Comparison of ENCODE assay signal across 8 cellular contexts in the genomic region with DNA sequence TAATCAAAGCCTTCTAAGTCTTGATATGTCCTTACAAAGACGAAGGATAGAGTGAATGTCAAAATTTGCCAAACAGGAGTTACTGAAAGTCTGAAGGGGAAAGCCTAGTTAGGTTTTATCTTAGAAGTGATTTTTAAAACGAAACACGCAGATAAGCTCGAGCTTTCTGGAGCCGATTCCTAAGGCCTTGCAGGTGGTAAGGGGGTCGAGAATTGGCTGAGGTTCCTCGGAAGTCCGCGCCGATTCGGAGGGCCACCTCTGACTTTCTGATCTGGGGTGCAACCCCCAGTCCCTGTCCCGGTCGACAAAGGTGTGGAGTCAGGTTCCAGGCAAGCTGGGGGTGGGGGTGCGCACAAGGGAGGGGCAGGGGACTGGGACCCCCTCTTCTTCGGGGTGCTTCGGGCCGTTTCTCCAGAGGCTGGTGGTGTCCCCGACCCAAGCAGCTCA. TPM values are rescaled to one million over a fixed set of nuclear protein-coding genes. Genes with fewer than 3 reads are reported as not detected.
DNase-seq lines count a peak whose midpoint lies in the region; ATAC-seq and TF ChIP-seq lines count a peak whose summit lies in the region.

No MANE protein-coding gene starts in this region.

- H3K9me3 Mint-ChIP-seq in naive B cell: no peaks in the 10 kb centered on the region

- peaks cover 30% of the 10 kb centered on the region for H4K20me1 ChIP-seq in OCI-LY3 (ENCODE audit: insufficient read depth, low read length)

- peak overlapping the region; percentile 40 for H2AFZ ChIP-seq in OCI-LY3 (ENCODE audit: low read depth, low read length)

- peak overlapping the region; percentile 90 for H3K4me2 ChIP-seq in OCI-LY3 (ENCODE audit: low read length)

- H3K9me3 ChIP-seq in OCI-LY3 (ENCODE audit: insufficient read depth, low read length) (no peaks in the 10 kb centered on the region), colonic mucosa (no peaks in the 10 kb centered on the region)

- peaks cover 39 to 41% (median 41%) of the 10 kb centered on the region in 3 donors for H3K4me1 Mint-ChIP-seq in naive B cell

- peak; percentile 0 for ATAC-seq in GM21390 (IDR thresholded peaks at IDR 0.05; ENCODE audit: unreplicated experiment)
- ATAC-seq in naive B cell (ENCODE audit: low read depth in 2 of 2): peak; percentile 2 to 4

- peaks cover 25% of the 10 kb centered on the region for H3K4me1 ChIP-seq in OCI-LY3 (ENCODE audit: low read length)
- H3K4me1 ChIP-seq in colonic mucosa: peaks cover 19% of the 10 kb centered on the region

- H3K79me2 ChIP-seq in OCI-LY3 (ENCODE audit: low read length): peaks cover 55% of the 10 kb centered on the region

- intact Hi-C loops in colonic mucosa (cut with DNase I): no loop called here

- peak overlapping the region; percentile 40 to 93 (median 89) for H3K27ac Mint-ChIP-seq in naive B cell

- DNase-seq in colonic mucosa (peak; percentile 52), naive B cell (no peak), Kasumi-1 (lab: John Stamatoyannopoulos, UW) (no peak), GM13976 (ENCODE audit: low spot score) (no peak), 8988T (no peak)

- TF ChIP-seq CTCF in C4-2B (conservative IDR thresholded peaks at IDR 0.05) (no peak), OCI-LY3 (IDR thresholded peaks at IDR 0.05; ENCODE audit: low read depth, low read length) (no peak), colonic mucosa (IDR thresholded peaks at IDR 0.05) (no peak), GM13976 (IDR thresholded peaks at IDR 0.05; ENCODE audit: borderline replicate concordance, control extremely low read depth, extremely low read depth, insufficient read depth, missing control alignments) (no peak)

- H3K27ac ChIP-seq in C4-2B (peak overlapping the region; percentile 92), OCI-LY3 (ENCODE audit: low read length) (peak overlapping the region; percentile 66), colonic mucosa (peak overlapping the region; percentile 98)

- H3K36me3 Mint-ChIP-seq in naive B cell: no peaks in the 10 kb centered on the region

- in situ Hi-C loops in GM13976 (cut with MboI; ENCODE audit: low sequenced_read_pairs, unreplicated experiment): no loop called here

- H3K36me3 ChIP-seq in OCI-LY3 (replicated peaks; ENCODE audit: low read depth, low read length) (no peaks in the 10 kb centered on the region), colonic mucosa (no peaks in the 10 kb centered on the region)

- H3K27me3 ChIP-seq in OCI-LY3 (ENCODE audit: low read depth, low read length) (no peaks in the 10 kb centered on the region; the same call in 1 of the 2 replicates), colonic mucosa (no peaks in the 10 kb centered on the region)

- no peaks in the 10 kb centered on the region for H3K27me3 Mint-ChIP-seq in naive B cell

- H3K4me3 ChIP-seq in OCI-LY3 (ENCODE audit: low read length): peak overlapping the region; percentile 87
- peak overlapping the region; percentile 95 for H3K4me3 ChIP-seq in colonic mucosa

- H3K9ac ChIP-seq in OCI-LY3 (ENCODE audit: low read length): peak overlapping the region; percentile 91
- peak overlapping the region; percentile 78 to 97 for H3K9ac ChIP-seq in colonic mucosa (ENCODE audit: low read depth in 2 of 2, low read length in 2 of 2)

- peak overlapping the region; percentile 84 to 96 (median 91) for H3K4me3 Mint-ChIP-seq in naive B cell

RNA-seq across cellular contexts. Expression of a gene that starts 0.7 kb away (rescaled TPM):
- total RNA-seq in colonic mucosa: 10 to 100 TPM; 36.2 to 36.9 TPM
- polyA plus RNA-seq in naive B cell (ENCODE audit: low read depth in 6 of 6): 10 to 100 TPM; 41.3 to 58.9 (median 46.3) TPM
